Comparison of ENCODE assay signal across 15 cellular contexts in the genomic region with DNA sequence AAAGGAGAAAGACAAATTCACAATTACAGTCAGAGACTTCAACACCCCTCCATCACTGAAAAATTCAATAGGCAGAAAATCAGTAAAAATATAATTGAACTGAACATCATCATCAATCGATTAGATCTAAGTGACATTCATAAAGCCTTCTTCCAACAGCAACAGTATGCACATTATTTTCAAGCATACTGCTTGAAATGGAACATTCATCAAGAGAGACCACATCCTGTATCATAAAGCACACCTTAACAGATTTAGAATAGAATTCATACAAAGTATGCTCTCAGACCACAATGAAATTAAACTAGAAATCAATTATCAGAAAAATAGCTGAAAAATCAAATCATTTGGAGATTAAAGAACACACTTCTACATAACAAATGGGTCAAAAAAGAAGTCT. TPM values are rescaled to one million over a fixed set of nuclear protein-coding genes. Genes with fewer than 3 reads are reported as not detected.
A peak's percentile ranks its signal among the peaks of the same experiment; 100 is the strongest.
DNase-seq lines count a peak whose midpoint lies in the region; ATAC-seq and FAIRE-seq lines count a peak whose summit lies in the region.
"Had no signal": no experiment of that assay in that cellular context is flagged by ENCODE, and none has a peak within 500 bp of the region (broad histone marks: within the 10 kb centered on the region; RNA-seq: fewer than 3 reads in every experiment).

No MANE protein-coding gene starts in this region.

- H3K27me3 Mint-ChIP-seq in stimulated activated naive CD8-positive, alpha-beta T cell treated with anti-CD3 and anti-CD28 coated beads, Interleukin-15, amount 100 ng/mL, for 72 hours, result no peaks in the 10 kb centered on the region
- H3K27me3 Mint-ChIP-seq in activated T-helper 17 cell treated with anti-CD3 and anti-CD28 coated beads, Interleukin-2, amount 50 U/mL, for 72 hours, result no peaks in the 10 kb centered on the region

- H3K27ac Mint-ChIP-seq in stimulated activated naive CD8-positive, alpha-beta T cell treated with anti-CD3 and anti-CD28 coated beads, Interleukin-15, amount 100 ng/mL, for 72 hours, result no peak overlapping the region
- peak overlapping the region; percentile 42 for H3K27ac Mint-ChIP-seq in activated T-helper 17 cell treated with anti-CD3 and anti-CD28 coated beads, Interleukin-2, amount 50 U/mL, for 72 hours

- DNase-seq in stimulated activated naive CD8-positive, alpha-beta T cell treated with anti-CD3 and anti-CD28 coated beads, Interleukin-15, amount 100 ng/mL, for 72 hours, result no peak
- no peak for DNase-seq in stimulated activated naive CD8-positive, alpha-beta T cell treated with anti-CD3 and anti-CD28 coated beads, Interleukin-15, Interleukin-2, amounts not matched to agents 100 U/mL and 50 U/mL, for 24 hours
- DNase-seq in GM19239 (ENCODE audit: insufficient read length, low spot score) (no peak), ureter (ENCODE audit: low spot score) (no peak), CD1c-positive myeloid dendritic cell (ENCODE audit: extremely low spot score) (no peak)
- DNase-seq: DMS53, HCEC 1CT, IMR-90, NCI-H1436, NCI-H2029 treated with DMSO at 0.1 percent for 48 hours, NCI-H510A, Peyer's patch, SHP77 treated with DMSO at 0.1 percent for 48 hours had no signal

- peaks cover 80% of the 10 kb centered on the region for H3K36me3 Mint-ChIP-seq in activated T-helper 17 cell treated with anti-CD3 and anti-CD28 coated beads, Interleukin-2, amount 50 U/mL, for 72 hours (ENCODE audit: low read depth)

- peaks cover 41% of the 10 kb centered on the region for H3K4me1 Mint-ChIP-seq in stimulated activated naive CD8-positive, alpha-beta T cell treated with anti-CD3 and anti-CD28 coated beads, Interleukin-15, amount 100 ng/mL, for 72 hours
- H3K4me1 Mint-ChIP-seq in activated T-helper 17 cell treated with anti-CD3 and anti-CD28 coated beads, Interleukin-2, amount 50 U/mL, for 72 hours, result peaks cover 38% of the 10 kb centered on the region

- ATAC-seq in stimulated activated naive CD8-positive, alpha-beta T cell treated with anti-CD3 and anti-CD28 coated beads, Interleukin-15, amount 100 ng/mL, for 72 hours, result peak; percentile 46
- no peak for ATAC-seq in stimulated activated naive CD8-positive, alpha-beta T cell treated with anti-CD3 and anti-CD28 coated beads, Interleukin-15, Interleukin-2, amounts not matched to agents 100 U/mL and 50 U/mL, for 24 hours
- peak; percentile 35 for ATAC-seq in activated T-helper 17 cell treated with anti-CD3 and anti-CD28 coated beads, Interleukin-2, amount 50 U/mL, for 72 hours (replicated peaks)
- ATAC-seq in GM19463 (IDR thresholded peaks at IDR 0.05; ENCODE audit: unreplicated experiment), result no peak

- FAIRE-seq in GM19239 (lab: Jason Lieb, UNC), result peak; percentile 31

- H3K4me3 Mint-ChIP-seq in stimulated activated naive CD8-positive, alpha-beta T cell treated with anti-CD3 and anti-CD28 coated beads, Interleukin-15, amount 100 ng/mL, for 72 hours, result no peak overlapping the region
- H3K4me3 Mint-ChIP-seq in activated T-helper 17 cell treated with anti-CD3 and anti-CD28 coated beads, Interleukin-2, amount 50 U/mL, for 72 hours, result peak overlapping the region; percentile 13

- no peaks in the 10 kb centered on the region for H3K9me3 Mint-ChIP-seq in stimulated activated naive CD8-positive, alpha-beta T cell treated with anti-CD3 and anti-CD28 coated beads, Interleukin-15, amount 100 ng/mL, for 72 hours
- H3K9me3 Mint-ChIP-seq in activated T-helper 17 cell treated with anti-CD3 and anti-CD28 coated beads, Interleukin-2, amount 50 U/mL, for 72 hours, result no peaks in the 10 kb centered on the region

RNA-seq across cellular contexts. Expression of a gene that starts 39.1 kb away (rescaled TPM):
- 10 to 100 TPM; 17.7 to 22.4 TPM for total RNA-seq in activated T-helper 17 cell treated with anti-CD3 and anti-CD28 coated beads, Interleukin-2, amount 50 U/mL, for 72 hours
- 106 TPM for total RNA-seq in ureter

Comparison
In these comparisons a context has a peak if more than half of its experiments do, and no peak if none do; other contexts are left out.
1. ATAC-seq: peak in stimulated activated naive CD8-positive, alpha-beta T cell treated with anti-CD3 and anti-CD28 coated beads, Interleukin-15, amount 100 ng/mL, for 72 hours (single experiment) and activated T-helper 17 cell treated with anti-CD3 and anti-CD28 coated beads, Interleukin-2, amount 50 U/mL, for 72 hours (single experiment); none in stimulated activated naive CD8-positive, alpha-beta T cell treated with anti-CD3 and anti-CD28 coated beads, Interleukin-15, Interleukin-2, amounts not matched to agents 100 U/mL and 50 U/mL, for 24 hours (single experiment) and GM19463 (single experiment).